In the genomic region with DNA sequence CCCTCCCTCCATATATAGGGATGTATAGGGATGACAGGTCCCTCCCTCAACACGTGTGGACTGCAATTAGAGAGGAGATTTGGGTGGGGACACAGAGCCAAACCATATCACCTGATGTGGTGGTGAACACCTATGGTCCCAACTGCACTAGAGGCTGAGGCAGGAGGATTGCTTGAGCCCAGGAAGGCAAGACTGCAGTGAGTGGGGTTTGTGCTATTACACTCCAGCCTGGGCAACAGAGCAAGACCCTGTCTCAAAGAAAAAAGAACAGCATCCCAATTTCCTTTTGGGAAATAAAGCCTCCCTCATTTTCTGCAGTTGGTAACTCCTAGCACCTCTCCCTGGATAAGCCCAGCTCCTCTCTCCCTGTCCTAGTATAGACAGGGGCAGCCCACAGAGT, we compare ENCODE assay signal across 39 cellular contexts.
"Had no signal": no experiment of that assay in that cellular context is flagged by ENCODE, and none has a peak within 500 bp of the region (broad histone marks: within the 10 kb centered on the region; RNA-seq: fewer than 3 reads in every experiment).

No MANE protein-coding gene starts in this region.

- H3K9me3 ChIP-seq: adrenal gland, ascending aorta, body of pancreas, breast epithelium had no signal

- H3K4me3 Mint-ChIP-seq: activated naive CD4-positive, alpha-beta T cell treated with anti-CD3 and anti-CD28 coated beads for 36 hours; activated naive CD4-positive, alpha-beta T cell treated with anti-CD3 and anti-CD28 coated beads, Interleukin-2, amount 10 ng/mL, durations not matched to agents 7 days and 5 days; activated naive CD4-positive, alpha-beta T cell treated with anti-CD3 and anti-CD28 coated beads, Interleukin-2, amount 50 U/mL, for 24 hours; activated naive CD8-positive, alpha-beta T cell; activated naive CD8-positive, alpha-beta T cell treated with anti-CD3 and anti-CD28 coated beads for 36 hours; activated naive CD8-positive, alpha-beta T cell treated with anti-CD3 and anti-CD28 coated beads, Interleukin-2, amount 10 ng/mL, durations not matched to agents 7 days and 5 days; activated naive CD8-positive, alpha-beta T cell treated with anti-CD3 and anti-CD28 coated beads, Interleukin-2, amount 50 U/mL, for 24 hours; activated T-cell treated with anti-CD3 and anti-CD28 coated beads, Interleukin-2, amount 50 U/mL, for 24 hours; activated T-cell treated with anti-CD3 and anti-CD28 coated beads, Interleukin-2, amount 50 U/mL, for 4 hours; activated T-cell treated with anti-CD3 and anti-CD28 coated beads, Interleukin-2, amount 50 U/mL, for 72 hours; activated T-helper 1 cell treated with anti-CD3 and anti-CD28 coated beads, Interleukin-12 subunit alpha, Interleukin-12 subunit beta, Interleukin-2, Interleukin-4 antibody, amounts not matched to agents 30 ng/mL and 10 ng/mL and 1 ng/mL, durations not matched to agents 14 hours and 24 hours and 36 hours; activated T-helper 17 cell treated with anti-CD3 and anti-CD28 coated beads, Interleukin-2, amount 50 U/mL, for 72 hours; brain; central memory CD8-positive, alpha-beta T cell had no signal

- H3K36me3 Mint-ChIP-seq: activated naive CD4-positive, alpha-beta T cell treated with anti-CD3 and anti-CD28 coated beads, Interleukin-2, amount 10 ng/mL, durations not matched to agents 7 days and 5 days; activated naive CD4-positive, alpha-beta T cell treated with anti-CD3 and anti-CD28 coated beads, Interleukin-2, amount 50 U/mL, for 24 hours; activated naive CD4-positive, alpha-beta T cell treated with anti-CD3 and anti-CD28 coated beads, Interleukin-2, amount 50 U/mL, for 72 hours; activated naive CD8-positive, alpha-beta T cell; activated naive CD8-positive, alpha-beta T cell treated with anti-CD3 and anti-CD28 coated beads for 36 hours; activated naive CD8-positive, alpha-beta T cell treated with anti-CD3 and anti-CD28 coated beads, Interleukin-2, amount 10 ng/mL, durations not matched to agents 7 days and 5 days; brain had no signal

- H3K27me3 ChIP-seq: adrenal gland, ascending aorta, body of pancreas, brain microvascular endothelial cell, breast epithelium had no signal

- FAIRE-seq: astrocyte, bronchial epithelial cell had no signal

- H3K36me3 ChIP-seq: adrenal gland, ascending aorta, brain microvascular endothelial cell, breast epithelium, cardiac muscle cell had no signal

- H3K27ac ChIP-seq: adrenal gland, ascending aorta, body of pancreas, brain microvascular endothelial cell, breast epithelium, cardiac muscle cell had no signal

- H3K27ac Mint-ChIP-seq: activated naive CD4-positive, alpha-beta T cell treated with anti-CD3 and anti-CD28 coated beads for 36 hours; activated naive CD4-positive, alpha-beta T cell treated with anti-CD3 and anti-CD28 coated beads, Interleukin-2, amount 10 ng/mL, durations not matched to agents 7 days and 5 days; activated naive CD4-positive, alpha-beta T cell treated with anti-CD3 and anti-CD28 coated beads, Interleukin-2, amount 50 U/mL, for 24 hours; activated naive CD4-positive, alpha-beta T cell treated with anti-CD3 and anti-CD28 coated beads, Interleukin-2, amount 50 U/mL, for 72 hours; activated naive CD8-positive, alpha-beta T cell; activated naive CD8-positive, alpha-beta T cell treated with anti-CD3 and anti-CD28 coated beads for 36 hours; activated naive CD8-positive, alpha-beta T cell treated with anti-CD3 and anti-CD28 coated beads, Interleukin-2, amount 10 ng/mL, durations not matched to agents 7 days and 5 days; activated naive CD8-positive, alpha-beta T cell treated with anti-CD3 and anti-CD28 coated beads, Interleukin-2, amount 50 U/mL, for 24 hours; activated T-cell treated with anti-CD3 and anti-CD28 coated beads, Interleukin-2, amount 50 U/mL, for 24 hours; activated T-cell treated with anti-CD3 and anti-CD28 coated beads, Interleukin-2, amount 50 U/mL, for 72 hours; activated T-helper 1 cell treated with anti-CD3 and anti-CD28 coated beads, Interleukin-12 subunit alpha, Interleukin-12 subunit beta, Interleukin-2, Interleukin-4 antibody, amounts not matched to agents 30 ng/mL and 10 ng/mL and 1 ng/mL, durations not matched to agents 14 hours and 24 hours and 36 hours; activated T-helper 17 cell treated with anti-CD3 and anti-CD28 coated beads, Interleukin-2, amount 50 U/mL, for 72 hours; activated T-helper 2 cell treated with anti-CD3 and anti-CD28 coated beads, Interferon-gamma antibody, Interleukin-2, Interleukin-4, amounts not matched to agents 10 μg/mL and 5 μg/mL and 100 μg/mL, durations not matched to agents 14 hours and 24 hours and 36 hours had no signal

- H3K4me1 Mint-ChIP-seq: activated naive CD4-positive, alpha-beta T cell treated with anti-CD3 and anti-CD28 coated beads, Interleukin-2, amount 10 ng/mL, durations not matched to agents 7 days and 5 days; activated naive CD4-positive, alpha-beta T cell treated with anti-CD3 and anti-CD28 coated beads, Interleukin-2, amount 50 U/mL, for 24 hours; activated naive CD8-positive, alpha-beta T cell treated with anti-CD3 and anti-CD28 coated beads for 36 hours; activated naive CD8-positive, alpha-beta T cell treated with anti-CD3 and anti-CD28 coated beads, Interleukin-2, amount 10 ng/mL, durations not matched to agents 7 days and 5 days; activated naive CD8-positive, alpha-beta T cell treated with anti-CD3 and anti-CD28 coated beads, Interleukin-2, amount 50 U/mL, for 24 hours; activated T-helper 17 cell treated with anti-CD3 and anti-CD28 coated beads, Interleukin-2, amount 50 U/mL, for 72 hours; central memory CD8-positive, alpha-beta T cell had no signal

- H3K4me3 ChIP-seq: adrenal gland, ascending aorta, body of pancreas, breast epithelium, cardiac muscle cell had no signal

- ATAC-seq: activated naive CD4-positive, alpha-beta T cell treated with anti-CD3 and anti-CD28 coated beads, Interleukin-2, amount 50 U/mL, for 72 hours; activated naive CD8-positive, alpha-beta T cell treated with anti-CD3 and anti-CD28 coated beads, Interleukin-2, amount 50 U/mL, for 24 hours; activated T-cell treated with anti-CD3 and anti-CD28 coated beads, Interleukin-2, amount 50 U/mL, for 4 hours; activated T-cell treated with anti-CD3 and anti-CD28 coated beads, Interleukin-2, amount 50 U/mL, for 72 hours; activated T-helper 17 cell treated with anti-CD3 and anti-CD28 coated beads, Interleukin-2, amount 50 U/mL, for 72 hours; body of pancreas had no signal

- H3K9me3 Mint-ChIP-seq: activated naive CD4-positive, alpha-beta T cell treated with anti-CD3 and anti-CD28 coated beads for 36 hours; activated naive CD4-positive, alpha-beta T cell treated with anti-CD3 and anti-CD28 coated beads, Interleukin-2, amount 10 ng/mL, durations not matched to agents 7 days and 5 days; activated naive CD4-positive, alpha-beta T cell treated with anti-CD3 and anti-CD28 coated beads, Interleukin-2, amount 50 U/mL, for 24 hours; activated naive CD4-positive, alpha-beta T cell treated with anti-CD3 and anti-CD28 coated beads, Interleukin-2, amount 50 U/mL, for 72 hours; activated naive CD8-positive, alpha-beta T cell treated with anti-CD3 and anti-CD28 coated beads for 36 hours; activated naive CD8-positive, alpha-beta T cell treated with anti-CD3 and anti-CD28 coated beads, Interleukin-2, amount 10 ng/mL, durations not matched to agents 7 days and 5 days; activated T-cell treated with anti-CD3 and anti-CD28 coated beads, Interleukin-2, amount 50 U/mL, for 24 hours; activated T-helper 1 cell treated with anti-CD3 and anti-CD28 coated beads, Interleukin-12 subunit alpha, Interleukin-12 subunit beta, Interleukin-2, Interleukin-4 antibody, amounts not matched to agents 30 ng/mL and 10 ng/mL and 1 ng/mL, durations not matched to agents 14 hours and 24 hours and 36 hours; activated T-helper 17 cell treated with anti-CD3 and anti-CD28 coated beads, Interleukin-2, amount 50 U/mL, for 72 hours; activated T-helper 2 cell treated with anti-CD3 and anti-CD28 coated beads, Interferon-gamma antibody, Interleukin-2, Interleukin-4, amounts not matched to agents 10 μg/mL and 5 μg/mL and 100 μg/mL, durations not matched to agents 14 hours and 24 hours and 36 hours; central memory CD8-positive, alpha-beta T cell had no signal

- H3K27me3 Mint-ChIP-seq: activated naive CD4-positive, alpha-beta T cell treated with anti-CD3 and anti-CD28 coated beads, Interleukin-2, amount 50 U/mL, for 24 hours; activated naive CD8-positive, alpha-beta T cell treated with anti-CD3 and anti-CD28 coated beads, Interleukin-2, amount 10 ng/mL, durations not matched to agents 7 days and 5 days had no signal

- DNase-seq: activated effector memory CD4-positive, alpha-beta T cell treated with anti-CD3 and anti-CD28 coated beads, Interleukin-2, amount 50 U/mL, for 16 hours; activated effector memory CD4-positive, alpha-beta T cell treated with Interleukin-2 at 50 U/mL for 16 hours; activated gamma-delta T cell; activated gamma-delta T cell treated with Interleukin-2 at 50 U/mL for 16 hours; activated naive CD4-positive, alpha-beta T cell; activated naive CD4-positive, alpha-beta T cell treated with anti-CD3 and anti-CD28 coated beads for 36 hours; activated naive CD4-positive, alpha-beta T cell treated with anti-CD3 and anti-CD28 coated beads, Interleukin-2, amount 10 ng/mL, durations not matched to agents 7 days and 5 days; activated naive CD4-positive, alpha-beta T cell treated with anti-CD3 and anti-CD28 coated beads, Interleukin-2, amount 50 U/mL, for 16 hours; activated naive CD4-positive, alpha-beta T cell treated with Interleukin-2 at 50 U/mL for 16 hours; activated naive CD8-positive, alpha-beta T cell treated with anti-CD3 and anti-CD28 coated beads for 36 hours; activated naive CD8-positive, alpha-beta T cell treated with anti-CD3 and anti-CD28 coated beads, Interleukin-2, amount 10 ng/mL, durations not matched to agents 7 days and 5 days; activated naive CD8-positive, alpha-beta T cell treated with anti-CD3 and anti-CD28 coated beads, Interleukin-2, amount 50 U/mL, for 24 hours; activated T-cell treated with anti-CD3 and anti-CD28 coated beads, Interleukin-2, amount 50 U/mL, for 24 hours; activated T-cell treated with anti-CD3 and anti-CD28 coated beads, Interleukin-2, amount 50 U/mL, for 4 hours; activated T-cell treated with anti-CD3 and anti-CD28 coated beads, Interleukin-2, amount 50 U/mL, for 48 hours; activated T-cell treated with anti-CD3 and anti-CD28 coated beads, Interleukin-2, amount 50 U/mL, for 72 hours; adrenal gland; amniotic stem cell; amygdala; anterior cingulate cortex; aorta; body of pancreas; brain microvascular endothelial cell; caudate nucleus; central memory CD4-positive, alpha-beta T cell; cerebellar nuclear complex had no signal

- H3K4me1 ChIP-seq: ascending aorta, body of pancreas, breast epithelium had no signal
